8 cellular contexts compared by ENCODE assay signal in genomic region chr5:74684900-74685851, GRCh38. TPM values are rescaled to one million over a fixed set of nuclear protein-coding genes. Genes with fewer than 3 reads are reported as not detected.
DNase-seq lines count a peak whose midpoint lies in the region; ATAC-seq and TF ChIP-seq lines count a peak whose summit lies in the region.

HEXB (plus strand) TSS chr5:74685233; CDS start chr5:74685261, 28 bp downstream.

- H3K4me3 Mint-ChIP-seq in CD4-positive, alpha-beta T cell: peak within 1 kb of the TSS; percentile 92
- peak within 1 kb of the TSS; percentile 77 for H3K4me3 Mint-ChIP-seq in activated CD8-positive, alpha-beta memory T cell treated with anti-CD3 and anti-CD28 coated beads, Interleukin-2, amount 10 ng/mL, durations not matched to agents 7 days and 5 days

- no CpG with 5 or more reads among the region's 78 CpGs for WGBS in mesendoderm (ENCODE audit: extremely low coverage, insufficient coverage, low lambda C conversion rate)

- H3K36me3 ChIP-seq in endocrine pancreas (ENCODE audit: control insufficient read depth, insufficient read depth, low read length) (no peaks in the 10 kb centered on the region), mesendoderm (ENCODE audit: control insufficient read depth, insufficient read depth, low read length) (no peaks in the 10 kb centered on the region)

- H3K4me3 ChIP-seq in endocrine pancreas (ENCODE audit: control insufficient read depth, insufficient read depth, low read length): peak within 1 kb of the TSS; percentile 71
- H3K4me3 ChIP-seq in mesendoderm (ENCODE audit: low read length): peak within 1 kb of the TSS; percentile 76

- no peak within 1 kb of the TSS for H3K23ac ChIP-seq in mesendoderm (ENCODE audit: low read length)

- peak; percentile 61 to 86 (median 75) for DNase-seq in CD4-positive, alpha-beta T cell
- DNase-seq in GM19238 (ENCODE audit: insufficient read length, low spot score) (peak; percentile 63), NOMO-1 treated with DMSO at 0.1 percent for 48 hours (lab: John Stamatoyannopoulos, UW; ENCODE audit: unreplicated experiment) (peak; percentile 83), mesendoderm (peak; percentile 95)
- DNase-seq in activated CD8-positive, alpha-beta memory T cell treated with anti-CD3 and anti-CD28 coated beads, Interleukin-2, amount 10 ng/mL, durations not matched to agents 7 days and 5 days: peak; percentile 89
- DNase-seq in stimulated activated CD8-positive, alpha-beta memory T cell treated with anti-CD3 and anti-CD28 coated beads, Interleukin-12 subunit alpha, Interleukin-12 subunit beta, amount 100 ng/mL, for 4 hours (ENCODE audit: low read depth): peak; percentile 78

- H3K9ac ChIP-seq in endocrine pancreas (ENCODE audit: control insufficient read depth, insufficient read depth, low read length): peak within 1 kb of the TSS; percentile 78
- H3K9ac ChIP-seq in mesendoderm (ENCODE audit: low read length): peak within 1 kb of the TSS; percentile 80

- peak within 1 kb of the TSS; percentile 63 for H3K27ac ChIP-seq in CD4-positive, alpha-beta T cell (ENCODE audit: low read depth, low read length)
- no peak within 1 kb of the TSS for H3K27ac ChIP-seq in mesendoderm (ENCODE audit: low read depth, low read length)

- H3K56ac ChIP-seq in mesendoderm (ENCODE audit: low read length): peak within 1 kb of the TSS; percentile 98

- H3K4me2 ChIP-seq in mesendoderm (ENCODE audit: low read length): peak within 1 kb of the TSS; percentile 19

- H2BK15ac ChIP-seq in mesendoderm (replicated peaks; ENCODE audit: low read depth): no peak within 1 kb of the TSS

- H3K4ac ChIP-seq in mesendoderm (ENCODE audit: low read depth, low read length): no peak within 1 kb of the TSS

- no peak within 1 kb of the TSS for H4K5ac ChIP-seq in mesendoderm (ENCODE audit: low read length)

- CTCF ChIA-PET in CD4-positive, alpha-beta T cell (lab: Charles Lee): interaction anchor here (0.6 to 1.4 kb wide), 4 partner anchors 9 to 100 kb away, joined by 3 read pairs; no protein-coding TSS in a partner anchor
- CTCF ChIA-PET in activated CD8-positive, alpha-beta memory T cell treated with anti-CD3 and anti-CD28 coated beads, Interleukin-2, amount 10 ng/mL, durations not matched to agents 7 days and 5 days (lab: Charles Lee): interaction anchor here (1.0 to 2.5 kb wide), 4 partner anchors 36 to 250 kb away, joined by 3 to 6 read pairs (median 4); partner anchors contain the start of gene ENC1

- H2BK5ac ChIP-seq in mesendoderm (ENCODE audit: low read length): no peak within 1 kb of the TSS

- H3K79me1 ChIP-seq in mesendoderm (ENCODE audit: low read length): no peaks in the 10 kb centered on the region

- H3K9me3 ChIP-seq in CD4-positive, alpha-beta T cell (ENCODE audit: control insufficient read depth, low read length): no peaks in the 10 kb centered on the region
- no peaks in the 10 kb centered on the region for H3K9me3 ChIP-seq in endocrine pancreas (ENCODE audit: control insufficient read depth, low read length)

- no peaks in the 10 kb centered on the region for H3K9me3 Mint-ChIP-seq in CD4-positive, alpha-beta T cell
- no peaks in the 10 kb centered on the region for H3K9me3 Mint-ChIP-seq in activated CD8-positive, alpha-beta memory T cell treated with anti-CD3 and anti-CD28 coated beads, Interleukin-2, amount 10 ng/mL, durations not matched to agents 7 days and 5 days (ENCODE audit: low read depth)

- peak within 1 kb of the TSS; percentile 47 for H3K18ac ChIP-seq in mesendoderm (ENCODE audit: low read length)

- no peak within 1 kb of the TSS for H4K8ac ChIP-seq in mesendoderm (ENCODE audit: low read depth, low read length)

- no peak within 1 kb of the TSS for H2BK120ac ChIP-seq in mesendoderm (ENCODE audit: low read depth, low read length)

- peaks cover 20% of the 10 kb centered on the region for H3K36me3 Mint-ChIP-seq in CD4-positive, alpha-beta T cell (ENCODE audit: low read depth)
- peaks cover 10% of the 10 kb centered on the region for H3K36me3 Mint-ChIP-seq in activated CD8-positive, alpha-beta memory T cell treated with anti-CD3 and anti-CD28 coated beads, Interleukin-2, amount 10 ng/mL, durations not matched to agents 7 days and 5 days

- no peak within 1 kb of the TSS for H2AK5ac ChIP-seq in mesendoderm (ENCODE audit: low read length)

- H3K27ac Mint-ChIP-seq in CD4-positive, alpha-beta T cell: peak within 1 kb of the TSS; percentile 72
- H3K27ac Mint-ChIP-seq in activated CD8-positive, alpha-beta memory T cell treated with anti-CD3 and anti-CD28 coated beads, Interleukin-2, amount 10 ng/mL, durations not matched to agents 7 days and 5 days: peak within 1 kb of the TSS; percentile 72

- POLR2A ChIA-PET in CD4-positive, alpha-beta T cell (lab: Charles Lee): interaction anchor here (1.0 to 2.2 kb wide), 3 partner anchors 54 to 82 kb away, joined by 3 to 7 read pairs (median 3); partner anchors contain the start of genes GFM2 and NSA2

- H3K79me2 ChIP-seq in mesendoderm (ENCODE audit: control insufficient read depth, insufficient read depth, low read length): no peaks in the 10 kb centered on the region

- intact Hi-C loops in CD4-positive, alpha-beta T cell (cut with DNase I, micrococcal nuclease): loop anchor here in 1 of 2 experiments (5.0 to 10.0 kb wide), 3 partner anchors 82 to 830 kb away; partner anchors contain the start of genes ANKRD31, CERT1, GFM2 and NSA2

- TF ChIP-seq CTCF in CD4-positive, alpha-beta T cell (IDR thresholded peaks at IDR 0.05): no peak

- H3K4me1 ChIP-seq in endocrine pancreas (ENCODE audit: control insufficient read depth, insufficient read depth, low read length): no peaks in the 10 kb centered on the region
- H3K4me1 ChIP-seq in mesendoderm (ENCODE audit: control insufficient read depth, low read depth, low read length): peaks cover 2% of the 10 kb centered on the region

- H3K27me3 ChIP-seq in CD4-positive, alpha-beta T cell (ENCODE audit: control insufficient read depth, insufficient read depth, low read length): no peaks in the 10 kb centered on the region
- H3K27me3 ChIP-seq in endocrine pancreas (ENCODE audit: control insufficient read depth, insufficient read depth, low read length): no peaks in the 10 kb centered on the region
- no peaks in the 10 kb centered on the region for H3K27me3 ChIP-seq in mesendoderm (ENCODE audit: insufficient read depth, low read length, poor library complexity)

- peak; percentile 88 for ATAC-seq in CD4-positive, alpha-beta T cell (ENCODE audit: poor library complexity)
- ATAC-seq in HG03432 (IDR thresholded peaks at IDR 0.05; ENCODE audit: unreplicated experiment): peak; percentile 88
- ATAC-seq in activated CD8-positive, alpha-beta memory T cell treated with anti-CD3 and anti-CD28 coated beads, Interleukin-2, amount 10 ng/mL, durations not matched to agents 7 days and 5 days: peak; percentile 96

- H3K4me1 Mint-ChIP-seq in CD4-positive, alpha-beta T cell (ENCODE audit: low read depth): peaks cover 22% of the 10 kb centered on the region
- H3K4me1 Mint-ChIP-seq in activated CD8-positive, alpha-beta memory T cell treated with anti-CD3 and anti-CD28 coated beads, Interleukin-2, amount 10 ng/mL, durations not matched to agents 7 days and 5 days: peaks cover 26% of the 10 kb centered on the region

- no peaks in the 10 kb centered on the region for H3K27me3 Mint-ChIP-seq in CD4-positive, alpha-beta T cell
- peaks cover 24% of the 10 kb centered on the region for H3K27me3 Mint-ChIP-seq in activated CD8-positive, alpha-beta memory T cell treated with anti-CD3 and anti-CD28 coated beads, Interleukin-2, amount 10 ng/mL, durations not matched to agents 7 days and 5 days

RNA-seq across cellular contexts. Expression of gene HEXB, which starts in this region (rescaled TPM):
- total RNA-seq in CD4-positive, alpha-beta T cell: 10 to 100 TPM; 31.9 to 33.8 TPM
- total RNA-seq in activated CD8-positive, alpha-beta memory T cell treated with anti-CD3 and anti-CD28 coated beads, Interleukin-2, amount 10 ng/mL, durations not matched to agents 7 days and 5 days: 10 to 100 TPM; 63.6 to 74.6 TPM
- 29.6 TPM for polyA plus RNA-seq in mesendoderm (2013, experiment 1 of 2)
- polyA plus RNA-seq in mesendoderm (2013, experiment 2 of 2): 30.8 TPM
